ENCODE assay signal across 10 cellular contexts in genomic region chr20:35453647-35454046, GRCh38. TPM values are rescaled to one million over a fixed set of nuclear protein-coding genes. Genes with fewer than 3 reads are reported as not detected.
DNase-seq lines count a peak whose midpoint lies in the region; ATAC-seq, FAIRE-seq and TF ChIP-seq lines count a peak whose summit lies in the region.
"Had no signal": no experiment of that assay in that cellular context is flagged by ENCODE, and none has a peak within 500 bp of the region (broad histone marks: within the 10 kb centered on the region; RNA-seq: fewer than 3 reads in every experiment).

No MANE protein-coding gene starts in this region.

- DNase-seq in CD4-positive, alpha-beta memory T cell: no peak
- no peak for DNase-seq in GM12878 (ENCODE audit: low read depth, low spot score)
- no peak for DNase-seq in brain microvascular endothelial cell
- DNase-seq in tibial artery: no peak
- DNase-seq in cardiac septum (ENCODE audit: low spot score): no peak
- no peak for DNase-seq in head of caudate nucleus
- DNase-seq: T-helper 9 cell had no signal

- peaks cover 7 to 29% (median 19%) of the 10 kb centered on the region in 4 donors for H3K4me1 Mint-ChIP-seq in CD4-positive, alpha-beta memory T cell
- peaks cover 23% of the 10 kb centered on the region for H3K4me1 Mint-ChIP-seq in nephron

- TF ChIP-seq POLR2A in GM12878 (IDR thresholded peaks at IDR 0.05; ENCODE audit: low read depth, low read length): no peak

- H3K27ac ChIP-seq in CD4-positive, alpha-beta memory T cell (ENCODE audit: low read depth, low read length): no peak overlapping the region
- H3K27ac ChIP-seq in KOPT-K1 (ENCODE audit: low read depth, low read length, poor library complexity, severe bottlenecking) (peak overlapping the region; percentile 96), GM12878 (ENCODE audit: control insufficient read depth, insufficient read depth) (no peak overlapping the region), brain microvascular endothelial cell (no peak overlapping the region), tibial artery (no peak overlapping the region)

- no peaks in the 10 kb centered on the region for H3K9me3 ChIP-seq in CD4-positive, alpha-beta memory T cell (ENCODE audit: control insufficient read depth in 1 of 2, low read length in 2 of 2)
- no peaks in the 10 kb centered on the region for H3K9me3 ChIP-seq in KOPT-K1 (ENCODE audit: insufficient read depth, low read length, poor library complexity, severe bottlenecking)
- no peaks in the 10 kb centered on the region; the same call in 2 of the 3 replicates for H3K9me3 ChIP-seq in GM12878 (replicated peaks; ENCODE audit: control insufficient read depth, insufficient read depth, low read length)
- no peaks in the 10 kb centered on the region for H3K9me3 ChIP-seq in tibial artery
- H3K9me3 ChIP-seq: gastroesophageal sphincter had no signal

- CTCF ChIA-PET in CD4-positive, alpha-beta memory T cell (lab: Charles Lee; ENCODE audit: partially characterized antibody): interaction anchor here (1.5 to 4.9 kb wide), 3 partner anchors 8 to 12 kb away, joined by 3 to 36 read pairs (median 22); no protein-coding TSS in a partner anchor
- CTCF ChIA-PET in GM12878 (lab: Yijun Ruan, JAX): interaction anchor here (1.0 to 7.3 kb wide), 5 partner anchors 9 to 357 kb away, joined by 3 to 56 read pairs (median 9); no protein-coding TSS in a partner anchor

- no peaks in the 10 kb centered on the region for H4K20me1 ChIP-seq in GM12878 (ENCODE audit: control insufficient read depth, insufficient read depth)

- WGBS in GM12878 (ENCODE audit: insufficient coverage, insufficient replicate concordance, low lambda C conversion rate, missing lambda C conversion rate): 77% methylated on average over 7 of the region's 7 CpGs

- H3K27me3 Mint-ChIP-seq in CD4-positive, alpha-beta memory T cell: no peaks in the 10 kb centered on the region
- peaks cover 3% of the 10 kb centered on the region for H3K27me3 Mint-ChIP-seq in nephron (ENCODE audit: low read depth)

- TF ChIP-seq CTCF in GM12878 (IDR thresholded peaks at IDR 0.05 in 2 of 3, conservative IDR thresholded peaks at IDR 0.05 in 1 of 3; ENCODE audit: control insufficient read depth in 2 of 3, extremely low read depth in 1 of 3, insufficient read depth in 1 of 3, low read depth in 3 of 3, low read length in 3 of 3) (no peak), nephron (IDR thresholded peaks at IDR 0.05; ENCODE audit: unreplicated experiment in 3 of 3) (no peak), brain microvascular endothelial cell (IDR thresholded peaks at IDR 0.05; ENCODE audit: low read depth, low read length, missing control alignments) (no peak), tibial artery (IDR thresholded peaks at IDR 0.05) (no peak)

- no peak for TF ChIP-seq EP300 in GM12878 (IDR thresholded peaks at IDR 0.05; ENCODE audit: borderline replicate concordance in 1 of 2, control insufficient read depth in 1 of 2, low read depth in 2 of 2, low read length in 2 of 2)

- H3K4me2 ChIP-seq in GM12878 (ENCODE audit: control insufficient read depth, insufficient read depth): peak overlapping the region; percentile 95; the same call in 1 of the 2 replicates

- SMC1A ChIA-PET in GM12878 (lab: Charles Lee; ENCODE audit: uncharacterized antibody, unreplicated experiment): interaction anchor here (0.6 kb wide), 1 partner anchor 67 kb away, joined by 3 read pairs; no protein-coding TSS in a partner anchor

- no peaks in the 10 kb centered on the region for H3K9me3 Mint-ChIP-seq in CD4-positive, alpha-beta memory T cell
- H3K9me3 Mint-ChIP-seq in nephron: no peaks in the 10 kb centered on the region

- no TSS peak for BruUV-seq in GM12878 (replicated peaks; lab: Mats Ljungman, UMichigan)

- no peak overlapping the region for H3K9ac ChIP-seq in GM12878 (ENCODE audit: control insufficient read depth, insufficient read depth, low read length)

- no peaks in the 10 kb centered on the region; the same call in 1 of the 2 replicates for H3K79me2 ChIP-seq in GM12878 (ENCODE audit: control insufficient read depth, insufficient read depth, low read length)

- no peak for FAIRE-seq in GM12878 (lab: Jason Lieb, UNC)

- H3K36me3 ChIP-seq in CD4-positive, alpha-beta memory T cell (ENCODE audit: insufficient read depth, low read length): no peaks in the 10 kb centered on the region
- no peaks in the 10 kb centered on the region; the same call in 1 of the 2 replicates for H3K36me3 ChIP-seq in KOPT-K1 (ENCODE audit: insufficient read depth, low read length)
- H3K36me3 ChIP-seq in GM12878 (ENCODE audit: control insufficient read depth in 2 of 2, insufficient read depth in 2 of 2, low read length in 1 of 2): no peaks in the 10 kb centered on the region
- no peaks in the 10 kb centered on the region for H3K36me3 ChIP-seq in brain microvascular endothelial cell (replicated peaks)
- no peaks in the 10 kb centered on the region for H3K36me3 ChIP-seq in tibial artery
- H3K36me3 ChIP-seq: gastroesophageal sphincter had no signal

- no peaks in the 10 kb centered on the region for H3K27me3 ChIP-seq in CD4-positive, alpha-beta memory T cell (ENCODE audit: insufficient read depth, low read length)
- H3K27me3 ChIP-seq in GM12878 (replicated peaks in 1 of 2; ENCODE audit: control insufficient read depth in 2 of 2, insufficient read depth in 2 of 2, low read length in 1 of 2) (no peaks in the 10 kb centered on the region), brain microvascular endothelial cell (replicated peaks) (no peaks in the 10 kb centered on the region), tibial artery (no peaks in the 10 kb centered on the region)
- H3K27me3 ChIP-seq: gastroesophageal sphincter had no signal

- POLR2A ChIA-PET in CD4-positive, alpha-beta memory T cell (lab: Charles Lee; ENCODE audit: partially characterized antibody): interaction anchor here (0.9 to 3.3 kb wide), 3 partner anchors 30 to 289 kb away, joined by 3 to 23 read pairs (median 7); partner anchors contain the start of gene RBM39
- POLR2A ChIA-PET in GM12878 (lab: Charles Lee): interaction anchor here (0.7 to 1.2 kb wide), 3 partner anchors 13 to 976 kb away, joined by 3 to 5 read pairs (median 4); no protein-coding TSS in a partner anchor

- no peak overlapping the region for H2AFZ ChIP-seq in GM12878 (ENCODE audit: control insufficient read depth, low read depth, low read length)

- ATAC-seq in GM12878: no peak

- H3K4me3 ChIP-seq in CD4-positive, alpha-beta memory T cell (ENCODE audit: low read length in 2 of 2): no peak overlapping the region
- H3K4me3 ChIP-seq in GM12878 (peak overlapping the region; percentile 78), brain microvascular endothelial cell (ENCODE audit: low read depth, low read length) (no peak overlapping the region), tibial artery (no peak overlapping the region)

- H3K4me1 ChIP-seq in CD4-positive, alpha-beta memory T cell (ENCODE audit: insufficient read depth, low read length): no peaks in the 10 kb centered on the region
- peaks cover 4% of the 10 kb centered on the region for H3K4me1 ChIP-seq in GM12878 (ENCODE audit: control insufficient read depth, insufficient read depth, low read length)
- peaks cover 0 to 9% (median 8%) of the 10 kb centered on the region in 4 donors for H3K4me1 ChIP-seq in tibial artery

- RAD21 ChIA-PET in GM12878 (lab: Charles Lee; ENCODE audit: unreplicated experiment): interaction anchor here (2.0 kb wide), 1 partner anchor 37 kb away, joined by 6 read pairs; no protein-coding TSS in a partner anchor

- peak overlapping the region; percentile 23 to 97 (median 95) for H3K4me3 Mint-ChIP-seq in CD4-positive, alpha-beta memory T cell
- peak overlapping the region; percentile 89 to 97 (median 95) for H3K4me3 Mint-ChIP-seq in nephron

- TF ChIP-seq RAD21 in GM12878 (IDR thresholded peaks at IDR 0.05; ENCODE audit: insufficient read depth, low read depth, low read length): no peak

- H3K36me3 Mint-ChIP-seq in CD4-positive, alpha-beta memory T cell: peaks cover 0 to 4% of the 10 kb centered on the region in 2 donors
- peaks cover 3% of the 10 kb centered on the region for H3K36me3 Mint-ChIP-seq in nephron (ENCODE audit: low read depth)

- H3K27ac Mint-ChIP-seq in CD4-positive, alpha-beta memory T cell: peak overlapping the region in 5 of 7 donors; percentile 17 to 99 (median 64)
- peak overlapping the region; percentile 79 to 100 (median 100) for H3K27ac Mint-ChIP-seq in nephron

- in situ Hi-C loops in GM12878 (cut with MboI) (no loop called here), brain microvascular endothelial cell (cut with HindIII; ENCODE audit: low pct_ligation_motif_present, low sequenced_read_pairs) (no loop called here)

- intact Hi-C loops in CD4-positive, alpha-beta memory T cell (cut with micrococcal nuclease): loop anchor here (2.0 kb wide), 3 partner anchors 37 to 163 kb away; no protein-coding TSS in a partner anchor
- intact Hi-C loops in GM12878 (cut with micrococcal nuclease; ENCODE audit: unreplicated experiment) (no loop called here), tibial artery (cut with DNase I; ENCODE audit: low total_unique reads) (no loop called here), cardiac septum (cut with DNase I) (no loop called here), head of caudate nucleus (cut with DNase I) (no loop called here)

RNA-seq across cellular contexts. Expression of gene CEP250, which starts 1.8 kb away (rescaled TPM):
- 10 to 100 TPM; 71.3 to 76.9 TPM for total RNA-seq in CD4-positive, alpha-beta memory T cell
- polyA plus RNA-seq in CD4-positive, alpha-beta memory T cell: 10 to 100 TPM in 1 of 2 donors, 1 to 10 TPM in 1; 4.4 to 14.1 TPM
- 42.9 and 44.5 TPM in 2 replicates for total RNA-seq in GM12878 (2013; cell fraction: nucleolus; rRNA removed)
- total RNA-seq in GM12878 (2014; rRNA removed) (26.1 and 27.4 TPM in 2 replicates), GM12878 (2014; rRNA removed; fragmentation: Illumina TruSeq; extraction: Trizol) (25.2 and 27.4 TPM in 2 replicates), GM12878 (2021) (36.9 and 41.6 TPM in 2 replicates), cardiac septum (14.9 TPM)
- 8.2 TPM for polyA plus RNA-seq in GM12878 (2011; ENCODE audit: low read depth)
- polyA plus RNA-seq in GM12878 (2011; rRNA removed) (11.5 TPM in 2 replicates), GM12878 (2014; fragmentation: Illumina TruSeq; extraction: Trizol) (9.6 and 23.9 TPM in 2 replicates), GM12878 (2014; fragmentation: Nextera tagmentation; extraction: Ambion mirVana) (1 to 10 TPM; 2.4 to 3.2 TPM), GM12878 (2014; rRNA removed) (23.5 and 30.3 TPM in 2 replicates), GM12878 (2016; fragmentation: Nextera tagmentation; extraction: Ambion mirVana) (10 to 100 TPM; 30.1 to 33.4 TPM)
- polyA plus RNA-seq in GM12878 (2011; cell fraction: cytosol; rRNA removed): 10.2 and 11.9 TPM in 2 replicates
- 19.6 and 27.2 TPM in 2 replicates for polyA plus RNA-seq in GM12878 (2011; cell fraction: nucleus; rRNA removed)
- 20.4 and 21.7 TPM in 2 replicates for polyA plus RNA-seq in GM12878 (2012)
- polyA minus RNA-seq in GM12878 (2011; rRNA and poly(A)+ RNA removed): 7.4 and 16.0 TPM in 2 replicates
- polyA minus RNA-seq in GM12878 (2011; cell fraction: cytosol; rRNA and poly(A)+ RNA removed): 7.5 and 8.8 TPM in 2 replicates
- polyA minus RNA-seq in GM12878 (2011; cell fraction: nucleus; rRNA and poly(A)+ RNA removed): 5.8 and 12.1 TPM in 2 replicates

RNA-seq across cellular contexts. Expression of gene GDF5, which starts 15.6 kb away (rescaled TPM):
- total RNA-seq in CD4-positive, alpha-beta memory T cell: not detected
- not detected for polyA plus RNA-seq in CD4-positive, alpha-beta memory T cell
- total RNA-seq in GM12878 (2013; cell fraction: nucleolus; rRNA removed): not detected in 2 replicates
- total RNA-seq in GM12878 (2014; rRNA removed) (0.06 TPM in 1 of 2 replicates, not detected in the other), GM12878 (2014; rRNA removed; fragmentation: Illumina TruSeq; extraction: Trizol) (not detected in 2 replicates), GM12878 (2021) (0.10 TPM in 1 of 2 replicates, not detected in the other), cardiac septum (not detected)
- not detected for polyA plus RNA-seq in GM12878 (2011; ENCODE audit: low read depth)
- polyA plus RNA-seq in GM12878 (2011; rRNA removed) (not detected in 2 replicates), GM12878 (2014; fragmentation: Illumina TruSeq; extraction: Trizol) (not detected in 2 replicates), GM12878 (2014; fragmentation: Nextera tagmentation; extraction: Ambion mirVana) (not detected), GM12878 (2014; rRNA removed) (0.04 TPM in 1 of 2 replicates, not detected in the other), GM12878 (2016; fragmentation: Nextera tagmentation; extraction: Ambion mirVana) (not detected)
- polyA plus RNA-seq in GM12878 (2011; cell fraction: cytosol; rRNA removed): 0.01 TPM in 1 of 2 replicates, not detected in the other
- polyA plus RNA-seq in GM12878 (2011; cell fraction: nucleus; rRNA removed): 0.04 TPM in 1 of 2 replicates, not detected in the other
- polyA plus RNA-seq in GM12878 (2012): not detected in 2 replicates
- not detected in 2 replicates for polyA minus RNA-seq in GM12878 (2011; rRNA and poly(A)+ RNA removed)
- polyA minus RNA-seq in GM12878 (2011; cell fraction: cytosol; rRNA and poly(A)+ RNA removed): not detected in 2 replicates
- polyA minus RNA-seq in GM12878 (2011; cell fraction: nucleus; rRNA and poly(A)+ RNA removed): not detected in 2 replicates

RNA-seq across cellular contexts. Expression of gene UQCC1, which starts 41.9 kb away (rescaled TPM):
- 10 to 100 TPM; 46.4 to 49.3 TPM for total RNA-seq in CD4-positive, alpha-beta memory T cell
- 10 to 100 TPM; 13.9 to 21.1 TPM for polyA plus RNA-seq in CD4-positive, alpha-beta memory T cell
- total RNA-seq in GM12878 (2013; cell fraction: nucleolus; rRNA removed): 130 and 131 TPM in 2 replicates
- total RNA-seq in GM12878 (2014; rRNA removed) (51.1 and 55.4 TPM in 2 replicates), GM12878 (2014; rRNA removed; fragmentation: Illumina TruSeq; extraction: Trizol) (37.0 and 38.3 TPM in 2 replicates), GM12878 (2021) (58.3 and 63.1 TPM in 2 replicates), cardiac septum (71.0 TPM)
- 25.6 TPM for polyA plus RNA-seq in GM12878 (2011; ENCODE audit: low read depth)
- polyA plus RNA-seq in GM12878 (2011; rRNA removed) (72.9 and 76.4 TPM in 2 replicates), GM12878 (2014; fragmentation: Illumina TruSeq; extraction: Trizol) (57.8 and 70.4 TPM in 2 replicates), GM12878 (2014; fragmentation: Nextera tagmentation; extraction: Ambion mirVana) (10 to 100 TPM; 30.7 to 38.6 TPM), GM12878 (2014; rRNA removed) (54.2 and 62.2 TPM in 2 replicates), GM12878 (2016; fragmentation: Nextera tagmentation; extraction: Ambion mirVana) (10 to 100 TPM; 54.8 to 62.4 TPM)
- 55.8 and 56.6 TPM in 2 replicates for polyA plus RNA-seq in GM12878 (2011; cell fraction: cytosol; rRNA removed)
- polyA plus RNA-seq in GM12878 (2011; cell fraction: nucleus; rRNA removed): 146 and 213 TPM in 2 replicates
- polyA plus RNA-seq in GM12878 (2012): 34.7 and 35.9 TPM in 2 replicates
- 39.6 and 42.6 TPM in 2 replicates for polyA minus RNA-seq in GM12878 (2011; rRNA and poly(A)+ RNA removed)
- 20.0 and 25.1 TPM in 2 replicates for polyA minus RNA-seq in GM12878 (2011; cell fraction: cytosol; rRNA and poly(A)+ RNA removed)
- 52.5 and 64.1 TPM in 2 replicates for polyA minus RNA-seq in GM12878 (2011; cell fraction: nucleus; rRNA and poly(A)+ RNA removed)
